8 cellular contexts compared by ENCODE assay signal in genomic region chr6:4351857-4352669, GRCh38.
A peak's percentile ranks its signal among the peaks of the same experiment; 100 is the strongest.
DNase-seq lines count a peak whose midpoint lies in the region; ATAC-seq, FAIRE-seq and TF ChIP-seq lines count a peak whose summit lies in the region.

No MANE protein-coding gene starts in this region.

- H3K4me3 ChIP-seq in kidney (ENCODE audit: low read length in 2 of 2) (no peak overlapping the region), stomach smooth muscle (ENCODE audit: low read length in 2 of 2) (peak overlapping the region; percentile 12 to 59), BE2C (ENCODE audit: low read depth, low read length) (no peak overlapping the region)

- no peak for ATAC-seq in GM18520 (IDR thresholded peaks at IDR 0.05; ENCODE audit: unreplicated experiment)

- in situ Hi-C loops in T47D (cut with HindIII; ENCODE audit: low pct_unique_long_range_greater_than_20kb, low sequenced_read_pairs) (no loop called here), GM13976 (cut with MboI; ENCODE audit: low sequenced_read_pairs, unreplicated experiment) (no loop called here)

- FAIRE-seq in kidney (lab: Jason Lieb, UNC): no peak

- H3K4me1 Mint-ChIP-seq in endothelial cell (ENCODE audit: unreplicated experiment): peaks cover 6% of the 10 kb centered on the region

- peak overlapping the region in 1 of 2 donors; percentile 22 for H3K9ac ChIP-seq in kidney (ENCODE audit: low read length in 2 of 2)
- H3K9ac ChIP-seq in stomach smooth muscle (ENCODE audit: low read length in 2 of 2): peak overlapping the region; percentile 17 to 64

- intact Hi-C loops in kidney (cut with DNase I): no loop called here

- H3K36me3 ChIP-seq in kidney (ENCODE audit: control insufficient read depth in 1 of 2, insufficient read depth in 2 of 2, low read length in 2 of 2) (no peaks in the 10 kb centered on the region), stomach smooth muscle (ENCODE audit: control insufficient read depth in 2 of 2, insufficient read depth in 2 of 2, low read length in 2 of 2) (no peaks in the 10 kb centered on the region), BE2C (no peaks in the 10 kb centered on the region)

- H3K27ac ChIP-seq in kidney (ENCODE audit: low read depth in 2 of 2, low read length in 2 of 2) (peak overlapping the region in 1 of 2 donors; percentile 63), stomach smooth muscle (ENCODE audit: low read length) (peak overlapping the region; percentile 83)

- DNase-seq in HT-29 (ENCODE audit: low spot score) (peak; percentile 7), T47D (ENCODE audit: low read depth in 1 of 2, low spot score in 1 of 2) (peak; percentile 14 to 40), kidney (peak; percentile 82), endothelial cell (ENCODE audit: low spot score) (no peak), GM13976 (ENCODE audit: low spot score) (no peak), BE2C (no peak)

- H3K27me3 ChIP-seq in stomach smooth muscle (ENCODE audit: control insufficient read depth in 1 of 2, insufficient read depth in 2 of 2, low read length in 2 of 2) (no peaks in the 10 kb centered on the region), BE2C (peaks cover 6% of the 10 kb centered on the region; the same call in 1 of the 2 replicates)

- TF ChIP-seq CTCF in kidney (IDR thresholded peaks at IDR 0.05; ENCODE audit: borderline replicate concordance, extremely low read depth, insufficient read depth) (no peak), endothelial cell (IDR thresholded peaks at IDR 0.05; ENCODE audit: unreplicated experiment) (no peak), GM13976 (IDR thresholded peaks at IDR 0.05; ENCODE audit: borderline replicate concordance, control extremely low read depth, extremely low read depth, insufficient read depth, missing control alignments) (no peak), BE2C (IDR thresholded peaks at IDR 0.05; ENCODE audit: low read depth, low read length) (no peak)

- H3K9me3 ChIP-seq in kidney (ENCODE audit: control insufficient read depth in 1 of 2, low read length in 2 of 2): no peaks in the 10 kb centered on the region
- H3K9me3 ChIP-seq in stomach smooth muscle (ENCODE audit: control insufficient read depth in 2 of 2, low read length in 2 of 2): no peaks in the 10 kb centered on the region
- no peaks in the 10 kb centered on the region for H3K9me3 ChIP-seq in BE2C

- no peaks in the 10 kb centered on the region for H3K36me3 Mint-ChIP-seq in endothelial cell (ENCODE audit: low read depth, unreplicated experiment)

- peaks cover 7% of the 10 kb centered on the region for H3K27me3 Mint-ChIP-seq in endothelial cell (ENCODE audit: unreplicated experiment)

- no peak overlapping the region for H3K4me3 Mint-ChIP-seq in endothelial cell (ENCODE audit: unreplicated experiment)

- H3K4me1 ChIP-seq in kidney (ENCODE audit: control insufficient read depth in 1 of 2, insufficient read depth in 1 of 2, low read depth in 1 of 2, low read length in 2 of 2) (no peaks in the 10 kb centered on the region), stomach smooth muscle (ENCODE audit: control insufficient read depth, insufficient read depth, low read length) (peaks cover 37% of the 10 kb centered on the region), BE2C (no peaks in the 10 kb centered on the region)

- H3K27ac Mint-ChIP-seq in endothelial cell (ENCODE audit: unreplicated experiment): no peak overlapping the region

- no peaks in the 10 kb centered on the region for H3K9me3 Mint-ChIP-seq in endothelial cell (ENCODE audit: unreplicated experiment)

Comparison
In these comparisons a context has a peak if more than half of its experiments do, and no peak if none do; other contexts are left out.
1. DNase-seq: peak in HT-29 (single experiment), T47D (2 of 2) and kidney (single experiment); none in endothelial cell (single experiment), GM13976 (single experiment) and BE2C (single experiment).
2. H3K4me3 ChIP-seq: peak in stomach smooth muscle (2 of 2); none in kidney (0 of 2) and BE2C (single experiment).